ENCODE assay signal across 8 cellular contexts in the genomic region with DNA sequence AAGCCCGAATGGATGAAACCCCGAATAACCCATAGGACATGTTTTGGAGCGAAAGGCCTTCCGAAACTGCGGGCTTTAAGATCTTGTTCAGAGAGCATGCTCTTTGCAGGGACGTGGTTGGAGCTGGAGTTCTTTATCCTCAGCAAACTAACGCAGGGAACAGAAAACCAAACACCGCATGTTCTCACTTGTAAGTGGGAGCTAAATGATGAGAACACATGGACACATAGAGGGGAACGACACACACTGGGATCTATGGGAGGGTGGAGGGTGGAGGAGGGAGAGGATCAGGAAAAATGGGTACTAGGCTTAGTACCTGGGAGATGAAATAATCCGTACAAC.
DNase-seq lines count a peak whose midpoint lies in the region; ATAC-seq and TF ChIP-seq lines count a peak whose summit lies in the region.

No MANE protein-coding gene starts in this region.

- DNase-seq in SK-N-MC (ENCODE audit: low read depth, low spot score) (no peak), fibroblast of mammary gland (ENCODE audit: low read depth) (no peak), occipital lobe (lab: John Stamatoyannopoulos, UW) (peak; percentile 63), NCI-H2029 treated with DMSO at 0.1 percent for 48 hours (lab: John Stamatoyannopoulos, UW) (no peak), GM10266 (ENCODE audit: extremely low spot score) (no peak)

- H3K4me3 ChIP-seq in SK-N-MC (peak overlapping the region; percentile 90), fibroblast of mammary gland (ENCODE audit: control insufficient read depth, low read depth, low read length) (peak overlapping the region; percentile 72)

- H3K9ac ChIP-seq in SK-N-MC (ENCODE audit: insufficient read length): peak overlapping the region; percentile 79

- ATAC-seq in GM21367 (IDR thresholded peaks at IDR 0.05; ENCODE audit: unreplicated experiment): peak; percentile 3
- no peak for ATAC-seq in GM19351 (IDR thresholded peaks at IDR 0.05; ENCODE audit: unreplicated experiment)

- no peaks in the 10 kb centered on the region for H3K36me3 ChIP-seq in SK-N-MC (ENCODE audit: insufficient read depth, low read length)

- TF ChIP-seq CTCF in 22Rv1 (IDR thresholded peaks at IDR 0.05) (no peak), fibroblast of mammary gland (conservative IDR thresholded peaks at IDR 0.05; ENCODE audit: control insufficient read depth, insufficient read depth, low read depth, low read length) (no peak), GM10266 (IDR thresholded peaks at IDR 0.05; ENCODE audit: control insufficient read depth, insufficient read depth, low read depth, missing control alignments) (no peak)

- no peaks in the 10 kb centered on the region for H3K9me3 ChIP-seq in SK-N-MC (ENCODE audit: low read depth, low read length)

- peak overlapping the region; percentile 63 for H3K27ac ChIP-seq in 22Rv1
- H3K27ac ChIP-seq in SK-N-MC: peak overlapping the region; percentile 67
